In the genomic region with DNA sequence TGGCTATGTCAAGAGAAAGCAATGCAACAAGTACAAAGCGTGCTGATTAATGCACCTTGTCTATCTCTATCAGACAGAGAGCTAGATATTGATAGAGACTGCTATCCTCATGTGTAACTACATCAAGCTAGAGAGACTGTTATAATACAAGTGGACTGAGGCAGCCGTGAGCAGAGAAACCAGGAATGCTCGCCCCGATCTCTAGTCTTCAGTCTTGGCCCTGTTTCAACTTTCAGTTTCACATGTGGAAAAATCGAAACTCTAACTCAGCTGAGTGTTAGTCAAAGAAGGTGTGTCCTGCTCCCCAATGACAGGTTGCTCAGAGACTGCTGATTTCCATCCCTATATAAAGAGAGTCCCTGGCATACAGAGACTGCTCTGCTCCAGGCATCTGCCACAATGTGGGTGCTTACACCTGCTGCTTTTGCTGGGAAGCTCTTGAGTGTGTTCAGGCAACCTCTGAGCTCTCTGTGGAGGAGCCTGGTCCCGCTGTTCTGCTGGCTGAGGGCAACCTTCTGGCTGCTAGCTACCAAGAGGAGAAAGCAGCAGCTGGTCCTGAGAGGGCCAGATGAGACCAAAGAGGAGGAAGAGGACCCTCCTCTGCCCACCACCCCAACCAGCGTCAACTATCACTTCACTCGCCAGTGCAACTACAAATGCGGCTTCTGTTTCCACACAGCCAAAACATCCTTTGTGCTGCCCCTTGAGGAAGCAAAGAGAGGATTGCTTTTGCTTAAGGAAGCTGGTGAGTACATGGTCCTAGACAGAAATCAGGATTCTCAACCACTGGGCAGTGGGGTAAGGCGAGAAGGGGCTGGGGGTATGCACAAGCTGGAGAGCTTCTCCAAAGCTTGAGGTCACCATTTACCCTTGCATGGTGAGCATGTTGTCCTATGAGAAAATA, we compare ENCODE assay signal across 7 cellular contexts. TPM values are rescaled to one million over a fixed set of nuclear protein-coding genes. Genes with fewer than 3 reads are reported as not detected.
DNase-seq lines count a peak whose midpoint lies in the region; ATAC-seq, FAIRE-seq and TF ChIP-seq lines count a peak whose summit lies in the region.

TSS of gene RSAD2 (plus strand) at position 376 of the 904 bp plus-strand sequence. CDS start at position 400, 24 bp downstream.

- TF ChIP-seq CTCF in GM12873 (IDR thresholded peaks at IDR 0.05; ENCODE audit: insufficient read depth, low read depth, low read length, missing control alignments) (peak; percentile 6), pancreas (IDR thresholded peaks at IDR 0.05) (no peak)

- H3K4me3 ChIP-seq in MG63 = peak within 1 kb of the TSS; percentile 41
- peak within 1 kb of the TSS; percentile 39 to 62 for H3K4me3 ChIP-seq in esophagus (ENCODE audit: low read depth in 1 of 2, low read length in 2 of 2)
- peak within 1 kb of the TSS; percentile 9 to 47 (median 24) for H3K4me3 ChIP-seq in pancreas

- 27% methylated on average over 10 of the region's 10 CpGs for WGBS in esophagus, 2 donors
- 11 to 18% methylated on average over 10 of the region's 10 CpGs for WGBS in pancreas, 2 donors

- peak within 1 kb of the TSS; percentile 52 to 55 for H3K27ac ChIP-seq in esophagus (ENCODE audit: low read depth in 2 of 2, low read length in 1 of 2)
- H3K27ac ChIP-seq in pancreas = peak within 1 kb of the TSS in 2 of 4 donors; percentile 51 to 67

- ATAC-seq in GM21825 (IDR thresholded peaks at IDR 0.05; ENCODE audit: unreplicated experiment) (peak; percentile 84), pancreas (peak; percentile 88 to 94 (median 94))

- intact Hi-C loops in pancreas (cut with DNase I) = no loop called here

- H3K27me3 ChIP-seq in MG63 = no peaks in the 10 kb centered on the region
- no peaks in the 10 kb centered on the region for H3K27me3 ChIP-seq in esophagus (ENCODE audit: control insufficient read depth in 1 of 2, insufficient read depth in 2 of 2, low read length in 2 of 2)
- H3K27me3 ChIP-seq in pancreas = no peaks in the 10 kb centered on the region

- H3K9me3 ChIP-seq in MG63 = peaks cover 6% of the 10 kb centered on the region; the same call in 1 of the 2 replicates
- H3K9me3 ChIP-seq in esophagus (ENCODE audit: control insufficient read depth in 2 of 2, insufficient read depth in 1 of 2, low read depth in 1 of 2, low read length in 1 of 2) = no peaks in the 10 kb centered on the region
- H3K9me3 ChIP-seq in pancreas = no peaks in the 10 kb centered on the region

- H3K36me3 ChIP-seq in MG63 (no peaks in the 10 kb centered on the region), esophagus (ENCODE audit: control insufficient read depth in 2 of 2, insufficient read depth in 2 of 2, low read length in 1 of 2) (no peaks in the 10 kb centered on the region), pancreas (no peaks in the 10 kb centered on the region)

- peak; percentile 16 for DNase-seq in MG63
- peak; percentile 49 for DNase-seq in UCSD-AML1 (lab: John Stamatoyannopoulos, UW; ENCODE audit: unreplicated experiment)
- DNase-seq in pancreas = peak; percentile 31 to 57 (median 50)
- DNase-seq in NCI-H1436 (lab: John Stamatoyannopoulos, UW) = no peak

- peak; percentile 65 for FAIRE-seq in pancreas (lab: Jason Lieb, UNC)

- H3K4me1 ChIP-seq in esophagus (ENCODE audit: control insufficient read depth in 2 of 2, insufficient read depth in 2 of 2, low read length in 1 of 2) (peaks cover 2 to 6% of the 10 kb centered on the region in 2 donors), pancreas (peaks cover 0 to 7% (median 0%) of the 10 kb centered on the region in 3 donors)

RNA-seq across cellular contexts. Expression of gene RSAD2, which starts in this region (rescaled TPM):
- total RNA-seq in MG63 (2014; rRNA removed; shearing (Covaris generic); ENCODE audit: low replicate concordance) = 1.2 and 6.9 TPM in 2 replicates
- polyA plus RNA-seq in esophagus (under 1 TPM; 0.49 to 0.98 TPM), pancreas (1 to 10 TPM in 1 of 2 donors, under 1 TPM in 1; 0.95 to 1.9 TPM)
- total RNA-seq in pancreas = 1 to 10 TPM in 5 of 6 donors, under 1 TPM in 1; 0.60 to 2.9 (median 2.1) TPM
